In genomic region chr21:28799926-28800325, GRCh38 we compare ENCODE assay signal across 17 cellular contexts.
DNase-seq lines count a peak whose midpoint lies in the region; ATAC-seq, FAIRE-seq and TF ChIP-seq lines count a peak whose summit lies in the region.
"Had no signal": no experiment of that assay in that cellular context is flagged by ENCODE, and none has a peak within 500 bp of the region (broad histone marks: within the 10 kb centered on the region; RNA-seq: fewer than 3 reads in every experiment).

No MANE protein-coding gene starts in this region.

- no peak overlapping the region for H3K9ac ChIP-seq in trophoblast cell (ENCODE audit: low read length)

- DNase-seq in trophoblast cell, result no peak
- DNase-seq in activated CD4-positive, alpha-beta T cell treated with anti-CD3 and anti-CD28 coated beads, Interleukin-2, amount 10 ng/mL, durations not matched to agents 24 days and 14 days, result no peak
- DNase-seq in activated CD4-positive, alpha-beta T cell treated with anti-CD3 and anti-CD28 coated beads for 1 hour, result no peak
- DNase-seq: BE2C; CD4-positive, alpha-beta memory T cell; COR-L47; DND-41; GDM1; H9 had no signal

- H3K27ac ChIP-seq in gastroesophageal sphincter, result peak overlapping the region in 2 of 4 donors; percentile 57 to 58
- H3K27ac ChIP-seq in trophoblast cell (ENCODE audit: low read depth, low read length), result no peak overlapping the region
- H3K27ac ChIP-seq: A549, C4-2B had no signal

- H2BK120ac ChIP-seq in trophoblast cell (ENCODE audit: insufficient read depth, low read length, poor library complexity), result no peak overlapping the region

- no peak overlapping the region for H4K91ac ChIP-seq in trophoblast cell (ENCODE audit: low read depth, low read length)

- H3K4me3 ChIP-seq in gastroesophageal sphincter, result no peak overlapping the region
- no peak overlapping the region for H3K4me3 ChIP-seq in trophoblast cell (ENCODE audit: low read depth, low read length)
- H3K4me3 ChIP-seq: A549, GM23338 had no signal

- no peak overlapping the region for H2AFZ ChIP-seq in trophoblast cell (ENCODE audit: insufficient read depth, low read length, poor library complexity)
- H2AFZ ChIP-seq: GM23338 had no signal

- no peak overlapping the region for H3K4ac ChIP-seq in trophoblast cell (ENCODE audit: low read depth, low read length)

- H2AK5ac ChIP-seq in trophoblast cell (ENCODE audit: low read length), result no peak overlapping the region

- peak overlapping the region; percentile 36 for H2BK12ac ChIP-seq in trophoblast cell (ENCODE audit: low read length)

- H3K27me3 ChIP-seq in gastroesophageal sphincter (no peaks in the 10 kb centered on the region), trophoblast cell (ENCODE audit: insufficient read depth, low read length) (no peaks in the 10 kb centered on the region)
- H3K27me3 ChIP-seq: BE2C had no signal

- TF ChIP-seq CTCF in gastroesophageal sphincter (IDR thresholded peaks at IDR 0.05), result no peak

- no peak for TF ChIP-seq EP300 in gastroesophageal sphincter (IDR thresholded peaks at IDR 0.05)

- H3K36me3 Mint-ChIP-seq in activated CD4-positive, alpha-beta T cell treated with anti-CD3 and anti-CD28 coated beads, Interleukin-2, amount 10 ng/mL, durations not matched to agents 24 days and 14 days (ENCODE audit: low read depth), result peaks cover 20% of the 10 kb centered on the region

- peaks cover 10% of the 10 kb centered on the region for H3K79me1 ChIP-seq in trophoblast cell (ENCODE audit: low read length)

- intact Hi-C loops in activated CD4-positive, alpha-beta T cell treated with anti-CD3 and anti-CD28 coated beads, Interleukin-2, amount 10 ng/mL, durations not matched to agents 24 days and 14 days (cut with micrococcal nuclease), result no loop called here

- 61 to 95% methylated on average over 3 to 7 of the region's 7 CpGs for WGBS in gastroesophageal sphincter (ENCODE audit: low coverage in 1 of 2), 2 donors
- WGBS in trophoblast cell (ENCODE audit: extremely low coverage, insufficient coverage, insufficient read length), result no CpG with 5 or more reads among the region's 7 CpGs

- H3K27me3 Mint-ChIP-seq in activated CD4-positive, alpha-beta T cell treated with anti-CD3 and anti-CD28 coated beads, Interleukin-2, amount 10 ng/mL, durations not matched to agents 24 days and 14 days, result no peaks in the 10 kb centered on the region
- H3K27me3 Mint-ChIP-seq: CD4-positive, alpha-beta memory T cell had no signal

- H3K36me3 ChIP-seq in gastroesophageal sphincter (no peaks in the 10 kb centered on the region), trophoblast cell (ENCODE audit: control insufficient read depth in 1 of 2, insufficient read depth in 2 of 2, low read length in 2 of 2) (no peaks in the 10 kb centered on the region)
- H3K36me3 ChIP-seq: BE2C had no signal

- no peak overlapping the region for H4K12ac ChIP-seq in trophoblast cell (ENCODE audit: low read depth, low read length)

- H3K9me3 Mint-ChIP-seq in activated CD4-positive, alpha-beta T cell treated with anti-CD3 and anti-CD28 coated beads, Interleukin-2, amount 10 ng/mL, durations not matched to agents 24 days and 14 days, result peaks cover 12% of the 10 kb centered on the region
- H3K9me3 Mint-ChIP-seq: GM23338, H9, IgD-negative memory B cell had no signal

- no peak overlapping the region for H2BK5ac ChIP-seq in trophoblast cell (ENCODE audit: low read depth, low read length, poor library complexity)

- no peaks in the 10 kb centered on the region for H3K79me2 ChIP-seq in trophoblast cell (ENCODE audit: control insufficient read depth, insufficient read depth, low read length, poor library complexity)

- TF ChIP-seq POLR2A in gastroesophageal sphincter (IDR thresholded peaks at IDR 0.05), result no peak

- no peaks in the 10 kb centered on the region for H3K9me3 ChIP-seq in gastroesophageal sphincter
- H3K9me3 ChIP-seq in trophoblast cell (ENCODE audit: insufficient read depth, low read depth, low read length), result no peaks in the 10 kb centered on the region
- H3K9me3 ChIP-seq: A549 had no signal

- H3K27ac Mint-ChIP-seq in activated CD4-positive, alpha-beta T cell treated with anti-CD3 and anti-CD28 coated beads, Interleukin-2, amount 10 ng/mL, durations not matched to agents 24 days and 14 days, result no peak overlapping the region
- H3K27ac Mint-ChIP-seq: CD4-positive, alpha-beta memory T cell; GM23338; H9 had no signal

- FAIRE-seq in TTC549 (lab: Jason Lieb, UNC), result peak; percentile 55
- FAIRE-seq: A549 had no signal

- H3K18ac ChIP-seq in trophoblast cell (ENCODE audit: low read length), result no peak overlapping the region

- H3K4me1 ChIP-seq in gastroesophageal sphincter (peaks cover 5 to 32% (median 7%) of the 10 kb centered on the region in 3 donors), trophoblast cell (ENCODE audit: control insufficient read depth in 1 of 2, insufficient read depth in 2 of 2, low read length in 2 of 2) (no peaks in the 10 kb centered on the region)
- H3K4me1 ChIP-seq: A549, BE2C had no signal

- no peak overlapping the region for H3K4me2 ChIP-seq in trophoblast cell (ENCODE audit: low read length)
- H3K4me2 ChIP-seq: A549, GM23338 had no signal

- H3K23ac ChIP-seq in trophoblast cell (ENCODE audit: low read length), result no peak overlapping the region

- peak; percentile 40 for ATAC-seq in gastroesophageal sphincter
- no peak for ATAC-seq in GM19397 (IDR thresholded peaks at IDR 0.05; ENCODE audit: unreplicated experiment)
- no peak for ATAC-seq in HG03175 (IDR thresholded peaks at IDR 0.05; ENCODE audit: unreplicated experiment)
- ATAC-seq: A549, GM23338 had no signal

- no peak overlapping the region for H4K8ac ChIP-seq in trophoblast cell (ENCODE audit: low read depth, low read length)

- H3K14ac ChIP-seq in trophoblast cell (ENCODE audit: low read length), result no peak overlapping the region

- H3K4me1 Mint-ChIP-seq in activated CD4-positive, alpha-beta T cell treated with anti-CD3 and anti-CD28 coated beads, Interleukin-2, amount 10 ng/mL, durations not matched to agents 24 days and 14 days, result peaks cover 2% of the 10 kb centered on the region
- H3K4me1 Mint-ChIP-seq: H9, IgD-negative memory B cell had no signal

- no peak overlapping the region for H3K4me3 Mint-ChIP-seq in activated CD4-positive, alpha-beta T cell treated with anti-CD3 and anti-CD28 coated beads, Interleukin-2, amount 10 ng/mL, durations not matched to agents 24 days and 14 days
- H3K4me3 Mint-ChIP-seq: CD4-positive, alpha-beta memory T cell; GM23338; H9; IgD-negative memory B cell had no signal
